1 cellular context compared by ENCODE assay signal in the genomic region with DNA sequence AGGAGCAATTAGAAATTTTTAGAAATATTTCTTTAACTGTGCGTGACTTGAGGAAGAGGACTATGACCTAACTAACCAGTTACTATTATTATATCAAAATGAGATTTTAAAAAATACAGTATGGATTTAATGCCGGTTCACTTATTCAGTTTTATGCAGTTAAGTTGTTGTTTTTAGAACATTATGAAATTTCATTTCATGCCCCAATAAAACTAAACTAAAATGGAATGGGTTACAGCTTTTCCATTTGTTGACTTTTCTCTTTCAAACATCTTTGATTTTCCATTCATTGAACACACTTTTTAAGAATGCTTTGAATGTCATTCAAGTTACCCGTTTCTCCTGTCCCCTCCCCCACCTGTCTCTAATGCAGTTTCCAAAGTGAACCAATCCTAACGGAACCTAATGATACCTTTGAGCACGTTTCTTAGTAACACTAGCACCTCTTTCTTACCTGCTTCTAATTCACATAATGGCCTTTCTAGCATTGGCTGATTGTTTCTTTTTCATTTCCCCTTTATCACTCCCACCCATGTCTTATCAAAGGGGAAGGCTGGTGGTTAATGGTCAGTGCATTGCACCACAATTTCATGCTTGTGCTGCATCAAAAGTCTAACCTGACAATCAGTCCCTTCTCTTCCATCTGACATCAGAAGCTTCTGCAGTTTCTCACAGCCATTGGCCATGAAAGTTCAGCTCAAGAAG.
A peak's percentile ranks its signal among the peaks of the same experiment; 100 is the strongest.
TF ChIP-seq lines count a peak whose summit lies in the region.

No MANE protein-coding gene starts in this region.

TF ChIP-seq in GM12878, 131 proteins besides CTCF, POLR2A, EP300 and RAD21 (continued from another document):
- TF ChIP-seq, protein P1, sequence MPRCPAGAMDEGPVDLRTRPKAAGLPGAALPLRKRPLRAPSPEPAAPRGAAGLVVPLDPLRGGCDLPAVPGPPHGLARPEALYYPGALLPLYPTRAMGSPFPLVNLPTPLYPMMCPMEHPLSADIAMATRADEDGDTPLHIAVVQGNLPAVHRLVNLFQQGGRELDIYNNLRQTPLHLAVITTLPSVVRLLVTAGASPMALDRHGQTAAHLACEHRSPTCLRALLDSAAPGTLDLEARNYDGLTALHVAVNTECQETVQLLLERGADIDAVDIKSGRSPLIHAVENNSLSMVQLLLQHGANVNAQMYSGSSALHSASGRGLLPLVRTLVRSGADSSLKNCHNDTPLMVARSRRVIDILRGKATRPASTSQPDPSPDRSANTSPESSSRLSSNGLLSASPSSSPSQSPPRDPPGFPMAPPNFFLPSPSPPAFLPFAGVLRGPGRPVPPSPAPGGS (IDR thresholded peaks at IDR 0.05; ENCODE audit: borderline replicate concordance, insufficient read depth, low read depth, low read length, poor library complexity, severe bottlenecking) = no peak
- TF ChIP-seq ZSCAN29 (IDR thresholded peaks at IDR 0.05) (no peak), GATAD2B (conservative IDR thresholded peaks at IDR 0.05; ENCODE audit: low read depth) (peak; percentile 73), CHD4 (IDR thresholded peaks at IDR 0.05) (no peak), ASH2L (IDR thresholded peaks at IDR 0.05; ENCODE audit: borderline replicate concordance, low read depth) (no peak), ZNF24 (IDR thresholded peaks at IDR 0.05) (0 out of 2 replicates have a peak, but pooled peaks have one; percentile 6), TCF7 (IDR thresholded peaks at IDR 0.05; ENCODE audit: borderline replicate concordance) (peak; percentile 70), POLR2AphosphoS2 (IDR thresholded peaks at IDR 0.05; ENCODE audit: low read depth, low read length) (no peak), HCFC1 (IDR thresholded peaks at IDR 0.05; ENCODE audit: low read length) (no peak), YY1 (IDR thresholded peaks at IDR 0.05; ENCODE audit: low read depth, low read length) (peak; percentile 51), SMAD1 (IDR thresholded peaks at IDR 0.05; ENCODE audit: low read depth, partially characterized antibody) (peak; percentile 91), RAD51 (IDR thresholded peaks at IDR 0.05) (0 out of 2 replicates have a peak, but pooled peaks have one; percentile 26), ZNF622 (IDR thresholded peaks at IDR 0.05) (no peak), SMARCA5 (IDR thresholded peaks at IDR 0.05) (no peak), BMI1 (IDR thresholded peaks at IDR 0.05; ENCODE audit: borderline replicate concordance) (peak; percentile 39; the same call in 1 of the 2 replicates)
- TF ChIP-seq, protein P2, sequence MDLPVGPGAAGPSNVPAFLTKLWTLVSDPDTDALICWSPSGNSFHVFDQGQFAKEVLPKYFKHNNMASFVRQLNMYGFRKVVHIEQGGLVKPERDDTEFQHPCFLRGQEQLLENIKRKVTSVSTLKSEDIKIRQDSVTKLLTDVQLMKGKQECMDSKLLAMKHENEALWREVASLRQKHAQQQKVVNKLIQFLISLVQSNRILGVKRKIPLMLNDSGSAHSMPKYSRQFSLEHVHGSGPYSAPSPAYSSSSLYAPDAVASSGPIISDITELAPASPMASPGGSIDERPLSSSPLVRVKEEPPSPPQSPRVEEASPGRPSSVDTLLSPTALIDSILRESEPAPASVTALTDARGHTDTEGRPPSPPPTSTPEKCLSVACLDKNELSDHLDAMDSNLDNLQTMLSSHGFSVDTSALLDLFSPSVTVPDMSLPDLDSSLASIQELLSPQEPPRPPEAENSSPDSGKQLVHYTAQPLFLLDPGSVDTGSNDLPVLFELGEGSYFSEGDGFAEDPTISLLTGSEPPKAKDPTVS (IDR thresholded peaks at IDR 0.05; ENCODE audit: low read depth, low read length) = no peak
- TF ChIP-seq, protein P3, sequence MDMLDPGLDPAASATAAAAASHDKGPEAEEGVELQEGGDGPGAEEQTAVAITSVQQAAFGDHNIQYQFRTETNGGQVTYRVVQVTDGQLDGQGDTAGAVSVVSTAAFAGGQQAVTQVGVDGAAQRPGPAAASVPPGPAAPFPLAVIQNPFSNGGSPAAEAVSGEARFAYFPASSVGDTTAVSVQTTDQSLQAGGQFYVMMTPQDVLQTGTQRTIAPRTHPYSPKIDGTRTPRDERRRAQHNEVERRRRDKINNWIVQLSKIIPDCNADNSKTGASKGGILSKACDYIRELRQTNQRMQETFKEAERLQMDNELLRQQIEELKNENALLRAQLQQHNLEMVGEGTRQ (IDR thresholded peaks at IDR 0.05; ENCODE audit: borderline replicate concordance, low read depth, low read length) = no peak
- TF ChIP-seq, protein P4, sequence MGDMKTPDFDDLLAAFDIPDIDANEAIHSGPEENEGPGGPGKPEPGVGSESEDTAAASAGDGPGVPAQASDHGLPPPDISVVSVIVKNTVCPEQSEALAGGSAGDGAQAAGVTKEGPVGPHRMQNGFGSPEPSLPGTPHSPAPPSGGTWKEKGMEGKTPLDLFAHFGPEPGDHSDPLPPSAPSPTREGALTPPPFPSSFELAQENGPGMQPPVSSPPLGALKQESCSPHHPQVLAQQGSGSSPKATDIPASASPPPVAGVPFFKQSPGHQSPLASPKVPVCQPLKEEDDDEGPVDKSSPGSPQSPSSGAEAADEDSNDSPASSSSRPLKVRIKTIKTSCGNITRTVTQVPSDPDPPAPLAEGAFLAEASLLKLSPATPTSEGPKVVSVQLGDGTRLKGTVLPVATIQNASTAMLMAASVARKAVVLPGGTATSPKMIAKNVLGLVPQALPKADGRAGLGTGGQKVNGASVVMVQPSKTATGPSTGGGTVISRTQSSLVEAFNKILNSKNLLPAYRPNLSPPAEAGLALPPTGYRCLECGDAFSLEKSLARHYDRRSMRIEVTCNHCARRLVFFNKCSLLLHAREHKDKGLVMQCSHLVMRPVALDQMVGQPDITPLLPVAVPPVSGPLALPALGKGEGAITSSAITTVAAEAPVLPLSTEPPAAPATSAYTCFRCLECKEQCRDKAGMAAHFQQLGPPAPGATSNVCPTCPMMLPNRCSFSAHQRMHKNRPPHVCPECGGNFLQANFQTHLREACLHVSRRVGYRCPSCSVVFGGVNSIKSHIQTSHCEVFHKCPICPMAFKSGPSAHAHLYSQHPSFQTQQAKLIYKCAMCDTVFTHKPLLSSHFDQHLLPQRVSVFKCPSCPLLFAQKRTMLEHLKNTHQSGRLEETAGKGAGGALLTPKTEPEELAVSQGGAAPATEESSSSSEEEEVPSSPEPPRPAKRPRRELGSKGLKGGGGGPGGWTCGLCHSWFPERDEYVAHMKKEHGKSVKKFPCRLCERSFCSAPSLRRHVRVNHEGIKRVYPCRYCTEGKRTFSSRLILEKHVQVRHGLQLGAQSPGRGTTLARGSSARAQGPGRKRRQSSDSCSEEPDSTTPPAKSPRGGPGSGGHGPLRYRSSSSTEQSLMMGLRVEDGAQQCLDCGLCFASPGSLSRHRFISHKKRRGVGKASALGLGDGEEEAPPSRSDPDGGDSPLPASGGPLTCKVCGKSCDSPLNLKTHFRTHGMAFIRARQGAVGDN (IDR thresholded peaks at IDR 0.05) = peak; percentile 89
- TF ChIP-seq, protein P5, sequence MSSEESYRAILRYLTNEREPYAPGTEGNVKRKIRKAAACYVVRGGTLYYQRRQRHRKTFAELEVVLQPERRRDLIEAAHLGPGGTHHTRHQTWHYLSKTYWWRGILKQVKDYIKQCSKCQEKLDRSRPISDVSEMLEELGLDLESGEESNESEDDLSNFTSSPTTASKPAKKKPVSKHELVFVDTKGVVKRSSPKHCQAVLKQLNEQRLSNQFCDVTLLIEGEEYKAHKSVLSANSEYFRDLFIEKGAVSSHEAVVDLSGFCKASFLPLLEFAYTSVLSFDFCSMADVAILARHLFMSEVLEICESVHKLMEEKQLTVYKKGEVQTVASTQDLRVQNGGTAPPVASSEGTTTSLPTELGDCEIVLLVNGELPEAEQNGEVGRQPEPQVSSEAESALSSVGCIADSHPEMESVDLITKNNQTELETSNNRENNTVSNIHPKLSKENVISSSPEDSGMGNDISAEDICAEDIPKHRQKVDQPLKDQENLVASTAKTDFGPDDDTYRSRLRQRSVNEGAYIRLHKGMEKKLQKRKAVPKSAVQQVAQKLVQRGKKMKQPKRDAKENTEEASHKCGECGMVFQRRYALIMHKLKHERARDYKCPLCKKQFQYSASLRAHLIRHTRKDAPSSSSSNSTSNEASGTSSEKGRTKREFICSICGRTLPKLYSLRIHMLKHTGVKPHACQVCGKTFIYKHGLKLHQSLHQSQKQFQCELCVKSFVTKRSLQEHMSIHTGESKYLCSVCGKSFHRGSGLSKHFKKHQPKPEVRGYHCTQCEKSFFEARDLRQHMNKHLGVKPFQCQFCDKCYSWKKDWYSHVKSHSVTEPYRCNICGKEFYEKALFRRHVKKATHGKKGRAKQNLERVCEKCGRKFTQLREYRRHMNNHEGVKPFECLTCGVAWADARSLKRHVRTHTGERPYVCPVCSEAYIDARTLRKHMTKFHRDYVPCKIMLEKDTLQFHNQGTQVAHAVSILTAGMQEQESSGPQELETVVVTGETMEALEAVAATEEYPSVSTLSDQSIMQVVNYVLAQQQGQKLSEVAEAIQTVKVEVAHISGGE (CRISPR knock-in tag; IDR thresholded peaks at IDR 0.05) = no peak
